ENCODE assay signal across 10 cellular contexts in the genomic region with DNA sequence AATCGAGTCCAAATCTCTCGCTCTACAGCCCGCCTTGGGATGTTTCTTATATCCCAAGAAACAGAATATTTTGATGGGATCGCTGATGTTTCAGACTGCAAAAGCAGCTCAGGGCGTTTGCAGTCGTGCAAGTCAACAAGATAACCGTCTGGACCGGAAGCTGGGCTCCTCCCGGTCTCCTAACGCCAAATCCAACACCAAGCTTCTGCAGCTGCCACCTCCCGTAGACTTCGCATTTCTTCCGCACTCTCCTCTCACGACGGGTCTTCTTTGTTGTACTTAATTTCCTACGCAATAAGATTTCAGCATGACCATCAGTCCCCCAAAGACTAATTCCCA. TPM values are rescaled to one million over a fixed set of nuclear protein-coding genes. Genes with fewer than 3 reads are reported as not detected.
DNase-seq lines count a peak whose midpoint lies in the region; ATAC-seq, FAIRE-seq and TF ChIP-seq lines count a peak whose summit lies in the region.
"Not testable (repeated sequence)": the region's sequence is repeated elsewhere in the genome, so short reads cannot be mapped to it uniquely, and the experiment has no call there.
"Had no signal": no experiment of that assay in that cellular context is flagged by ENCODE, and none has a peak within 500 bp of the region (broad histone marks: within the 10 kb centered on the region; RNA-seq: fewer than 3 reads in every experiment).

No MANE protein-coding gene starts in this region.

- not testable (repeated sequence) for H3K27ac ChIP-seq in GM23338 (ENCODE audit: low read depth)
- H3K27ac ChIP-seq in mammary epithelial cell (ENCODE audit: insufficient read depth, low read depth, low read length) = peak overlapping the region; percentile 71
- peak overlapping the region; percentile 66 for H3K27ac ChIP-seq in neural cell (ENCODE audit: low read length)
- H3K27ac ChIP-seq in thyroid gland = peak overlapping the region; percentile 34 to 67 (median 42)

- H3K27ac Mint-ChIP-seq in GM23338 = not testable (repeated sequence)
- H3K27ac Mint-ChIP-seq in T-helper 1 cell treated with Interleukin-12 subunit alpha and Interleukin-12 subunit beta and Interleukin-4 antibody, amounts not matched to agents 30 μg/mL and 1 μg/mL, for 36 hours = peak overlapping the region; percentile 95

- DNase-seq in GM18507 (ENCODE audit: extremely low spot score, insufficient read length, low read depth); GM23338 (ENCODE audit: low spot score); mammary epithelial cell: not testable (repeated sequence)
- DNase-seq in left ventricle myocardium superior (peak; percentile 64), thyroid gland (peak in 1 of 2 donors; percentile 60)

- not testable (repeated sequence) for TF ChIP-seq RAD21 in neural cell (conservative IDR thresholded peaks at IDR 0.05)

- peaks cover 42% of the 10 kb centered on the region for H3K79me2 ChIP-seq in GM23338 (replicated peaks; ENCODE audit: insufficient read depth)
- peaks cover 40% of the 10 kb centered on the region for H3K79me2 ChIP-seq in mammary epithelial cell (ENCODE audit: insufficient read depth, low read length)
- not testable (repeated sequence) for H3K79me2 ChIP-seq in neural cell (replicated peaks; ENCODE audit: insufficient read depth, low read length)

- H3K9me3 ChIP-seq in mammary epithelial cell (replicated peaks; ENCODE audit: insufficient read depth, low read length); neural cell (ENCODE audit: low read length); thyroid gland: not testable (repeated sequence)

- TF ChIP-seq POLR2A in thyroid gland (IDR thresholded peaks at IDR 0.05) = not testable (repeated sequence)

- in situ Hi-C loops in mammary epithelial cell (cut with MboI; ENCODE audit: low sequenced_read_pairs in 2 of 2) = not testable (repeated sequence)

- H3K4me3 Mint-ChIP-seq in GM23338 = peak overlapping the region; percentile 97
- peak overlapping the region; percentile 96 for H3K4me3 Mint-ChIP-seq in T-helper 1 cell treated with Interleukin-12 subunit alpha and Interleukin-12 subunit beta and Interleukin-4 antibody, amounts not matched to agents 30 μg/mL and 1 μg/mL, for 36 hours

- TSS peak; percentile 77 for BruUV-seq in mammary epithelial cell (replicated peaks; lab: Mats Ljungman, UMichigan)

- not testable (repeated sequence) for H3K36me3 ChIP-seq in GM23338 (ENCODE audit: insufficient read depth); mammary epithelial cell (ENCODE audit: insufficient read depth, low read length); neural cell (ENCODE audit: insufficient read depth, low read length); thyroid gland

- not testable (repeated sequence) for H2AFZ ChIP-seq in GM23338; neural cell (ENCODE audit: low read depth, low read length)
- H2AFZ ChIP-seq in mammary epithelial cell (ENCODE audit: low read depth, low read length) = peak overlapping the region; percentile 93

- H3K4me2 ChIP-seq in GM23338 (peak overlapping the region; percentile 90; the same call in 1 of the 2 replicates), mammary epithelial cell (ENCODE audit: insufficient read depth, low read depth, low read length) (peak overlapping the region; percentile 54)
- not testable (repeated sequence) for H3K4me2 ChIP-seq in neural cell (ENCODE audit: low read length)

- ATAC-seq in GM23338 (peak; percentile 60), HG03378 (IDR thresholded peaks at IDR 0.05; ENCODE audit: unreplicated experiment) (peak; percentile 2), left ventricle myocardium superior (peak; percentile 87)

- peak overlapping the region; percentile 82 for H3K9ac ChIP-seq in mammary epithelial cell (ENCODE audit: insufficient read depth, low read length)
- H3K9ac ChIP-seq in neural cell (ENCODE audit: low read length) = peak overlapping the region; percentile 61

- intact Hi-C loops in mammary epithelial cell (cut with micrococcal nuclease); left ventricle myocardium superior (cut with micrococcal nuclease); thyroid gland (cut with DNase I): not testable (repeated sequence)

- CTCF ChIA-PET in mammary epithelial cell (lab: Charles Lee; ENCODE audit: low non-redundant PET) = not testable (repeated sequence)

- not testable (repeated sequence) for H3K9me3 Mint-ChIP-seq in GM23338; T-helper 1 cell treated with Interleukin-12 subunit alpha and Interleukin-12 subunit beta and Interleukin-4 antibody, amounts not matched to agents 30 μg/mL and 1 μg/mL, for 36 hours

- 0% methylated on average over 7 of the region's 16 CpGs for WGBS in mammary epithelial cell (ENCODE audit: low coverage, missing lambda C conversion rate)
- WGBS in thyroid gland, 2 donors = 0% methylated on average over 11 of the region's 16 CpGs

- peak; percentile 60 for FAIRE-seq in GM18507 (lab: Jason Lieb, UNC)

- TF ChIP-seq EP300 in neural cell (conservative IDR thresholded peaks at IDR 0.05; ENCODE audit: poor library complexity, severe bottlenecking) = not testable (repeated sequence)

- not testable (repeated sequence) for H3K27me3 ChIP-seq in GM23338 (ENCODE audit: insufficient read depth); mammary epithelial cell (ENCODE audit: insufficient read depth, low read length); neural cell (ENCODE audit: insufficient read depth, low read depth, low read length); thyroid gland

- dilution Hi-C loops in mammary epithelial cell (cut with HindIII; ENCODE audit: low sequenced_read_pairs) = not testable (repeated sequence)

- H3F3A ChIP-seq in GM23338 (replicated peaks; ENCODE audit: low read depth); neural cell (ENCODE audit: insufficient read depth, low read length, poor library complexity, severe bottlenecking): not testable (repeated sequence)

- H4K20me1 ChIP-seq in GM23338 (replicated peaks; ENCODE audit: insufficient read depth); mammary epithelial cell (ENCODE audit: insufficient read depth, low read length); neural cell (ENCODE audit: insufficient read depth): not testable (repeated sequence)

- TF ChIP-seq CTCF in GM23338 (conservative IDR thresholded peaks at IDR 0.05; ENCODE audit: low read depth in 2 of 2); mammary epithelial cell (conservative IDR thresholded peaks at IDR 0.05 in 1 of 2, IDR thresholded peaks at IDR 0.05 in 1 of 2; ENCODE audit: extremely low read depth in 1 of 2, insufficient read depth in 1 of 2, low read depth in 1 of 2, low read length in 2 of 2); neural cell (IDR thresholded peaks at IDR 0.05; ENCODE audit: poor library complexity, severe bottlenecking); thyroid gland (IDR thresholded peaks at IDR 0.05): not testable (repeated sequence)

- H3K4me3 ChIP-seq in GM23338 (peak overlapping the region; percentile 93), mammary epithelial cell (replicated peaks in 1 of 3; ENCODE audit: insufficient read depth in 1 of 3, low read depth in 2 of 3, low read length in 3 of 3) (peak overlapping the region; percentile 69 to 73 (median 72)), neural cell (ENCODE audit: low read length) (peak overlapping the region; percentile 64), thyroid gland (replicated peaks in 1 of 3) (peak overlapping the region in 2 of 3 donors; percentile 26 to 40)

- not testable (repeated sequence) for H3K36me3 Mint-ChIP-seq in GM23338 (ENCODE audit: low read depth)
- H3K36me3 Mint-ChIP-seq in T-helper 1 cell treated with Interleukin-12 subunit alpha and Interleukin-12 subunit beta and Interleukin-4 antibody, amounts not matched to agents 30 μg/mL and 1 μg/mL, for 36 hours (ENCODE audit: low read depth) = peaks cover 14% of the 10 kb centered on the region

- H3K4me1 Mint-ChIP-seq in GM23338 = not testable (repeated sequence)
- H3K4me1 Mint-ChIP-seq in T-helper 1 cell treated with Interleukin-12 subunit alpha and Interleukin-12 subunit beta and Interleukin-4 antibody, amounts not matched to agents 30 μg/mL and 1 μg/mL, for 36 hours (ENCODE audit: low read depth) = peaks cover 20% of the 10 kb centered on the region

- not testable (repeated sequence) for H3K4me1 ChIP-seq in GM23338 (ENCODE audit: insufficient read depth); mammary epithelial cell (ENCODE audit: insufficient read depth, low read length); thyroid gland

- H3K27me3 Mint-ChIP-seq in GM23338 (ENCODE audit: insufficient read depth, low read depth, poor library complexity); T-helper 1 cell treated with Interleukin-12 subunit alpha and Interleukin-12 subunit beta and Interleukin-4 antibody, amounts not matched to agents 30 μg/mL and 1 μg/mL, for 36 hours (ENCODE audit: low read depth): not testable (repeated sequence)

- H3K9me2 ChIP-seq in GM23338 (ENCODE audit: insufficient read depth); neural cell (ENCODE audit: insufficient read depth, low read length): not testable (repeated sequence)

RNA-seq across cellular contexts. Expression of a gene that starts 0.6 kb away (rescaled TPM):
- 38.7 and 43.1 TPM in 2 replicates for total RNA-seq in GM23338 (2014; rRNA removed; shearing (Covaris generic))
- polyA plus RNA-seq in GM23338 (2016; fragmentation: Nextera tagmentation; extraction: Ambion mirVana) (21.4 and 28.3 TPM in 2 replicates), mammary epithelial cell (9.9 TPM), neural cell (0.20 and 0.50 TPM in 2 replicates)
- total RNA-seq in mammary epithelial cell (10 to 100 TPM in 1 of 2 donors, 1 to 10 TPM in 1; 5.0 to 59.0 TPM), left ventricle myocardium superior (1.3 TPM), thyroid gland (1 to 10 TPM; 2.0 to 8.2 (median 4.8) TPM)
- polyA minus RNA-seq in mammary epithelial cell (12.8 TPM), neural cell (1.6 and 2.7 TPM in 2 replicates)

RNA-seq across cellular contexts. Expression of a gene that starts 21.4 kb away (rescaled TPM):
- 0.50 and 14.8 TPM in 2 replicates for total RNA-seq in GM23338 (2014; rRNA removed; shearing (Covaris generic))
- 0.17 and 0.40 TPM in 2 replicates for polyA plus RNA-seq in GM23338 (2016; fragmentation: Nextera tagmentation; extraction: Ambion mirVana)
- 1 to 10 TPM; 2.0 to 3.8 TPM for total RNA-seq in mammary epithelial cell
- 0.26 TPM for polyA plus RNA-seq in mammary epithelial cell
- 2.0 TPM for polyA minus RNA-seq in mammary epithelial cell
- total RNA-seq in left ventricle myocardium superior = 9.6 TPM
- 0.61 and 0.68 TPM in 2 replicates for polyA plus RNA-seq in neural cell
- 0.35 and 0.97 TPM in 2 replicates for polyA minus RNA-seq in neural cell
- total RNA-seq in thyroid gland = 100 to 1,000 TPM in 1 of 4 donors, 10 to 100 TPM in 3; 28.9 to 380 (median 80.8) TPM
- total RNA-seq: G401, HT-29 had no signal

RNA-seq across cellular contexts. Expression of a gene that starts 26.8 kb away (rescaled TPM):
- 48.1 and 49.2 TPM in 2 replicates for total RNA-seq in GM23338 (2014; rRNA removed; shearing (Covaris generic))
- polyA plus RNA-seq in GM23338 (2016; fragmentation: Nextera tagmentation; extraction: Ambion mirVana) = 64.4 and 73.3 TPM in 2 replicates
- 10 to 100 TPM in 1 of 2 donors, 1 to 10 TPM in 1; 1.8 to 39.8 TPM for total RNA-seq in mammary epithelial cell
- polyA plus RNA-seq in mammary epithelial cell = 3.0 TPM
- polyA minus RNA-seq in mammary epithelial cell = not detected
- total RNA-seq in left ventricle myocardium superior = not detected
- 112 and 116 TPM in 2 replicates for polyA plus RNA-seq in neural cell
- polyA minus RNA-seq in neural cell = 46.0 and 58.0 TPM in 2 replicates
- total RNA-seq in thyroid gland = 10 to 100 TPM in 2 of 4 donors, 1 to 10 TPM in 2; 2.7 to 11.8 (median 8.3) TPM
- total RNA-seq: G401 had no signal

Comparison
In these comparisons a context has a peak if more than half of its experiments do, and no peak if none do; other contexts are left out.
1. ATAC-seq: peak in every context shown above with its lines; median percentile 87 in left ventricle myocardium superior; 60 in GM23338; 2 in HG03378.
2. H3K4me3 ChIP-seq: peak in every context shown above with its lines; median percentile 93 in GM23338; 72 in mammary epithelial cell; 64 in neural cell; 33 in thyroid gland.